ENCODE assay signal across 9 cellular contexts in the genomic region with DNA sequence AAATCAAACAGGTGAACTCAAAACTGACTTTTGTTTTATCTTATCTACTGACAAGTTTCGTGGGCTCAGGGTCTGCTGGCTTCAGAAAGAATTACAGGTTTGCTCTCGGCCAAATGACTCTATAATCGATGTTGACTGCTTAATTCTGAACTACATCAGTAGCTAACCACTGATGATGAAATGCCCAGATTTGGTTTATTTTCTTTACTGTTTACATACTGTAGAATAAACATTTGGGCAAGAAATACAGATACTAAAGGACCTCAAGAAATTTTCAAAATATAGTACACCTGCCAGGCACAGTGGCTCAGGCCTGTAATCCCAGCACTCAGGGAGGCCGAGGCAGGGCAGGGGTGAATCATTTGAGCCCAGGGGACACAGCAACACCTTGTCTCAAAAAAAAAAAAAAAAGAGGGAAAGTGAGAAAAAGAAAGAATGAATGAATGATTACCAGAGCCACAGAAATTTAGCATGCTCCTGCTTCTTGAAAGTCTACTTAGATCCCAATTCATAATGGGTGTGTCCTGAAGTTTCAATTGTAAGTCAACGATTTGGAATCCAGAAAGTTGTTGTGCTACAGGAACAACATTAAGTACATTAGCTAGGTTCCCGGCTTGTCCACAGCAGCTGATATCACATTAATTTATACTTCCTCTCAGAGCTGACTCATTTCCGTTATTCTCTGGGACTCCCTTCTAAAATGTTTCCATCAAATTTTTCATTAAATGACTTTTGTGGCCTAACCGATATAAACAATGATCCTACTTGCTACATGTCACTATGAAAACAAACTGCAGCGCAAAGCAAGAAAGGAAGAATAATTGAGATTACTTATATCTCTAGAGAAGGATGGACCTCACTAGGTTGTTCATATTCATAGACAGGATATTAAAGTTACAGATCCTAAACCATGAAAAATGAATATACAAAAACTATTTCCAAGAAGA.
DNase-seq lines count a peak whose midpoint lies in the region; ATAC-seq and TF ChIP-seq lines count a peak whose summit lies in the region.
"Had no signal": no experiment of that assay in that cellular context is flagged by ENCODE, and none has a peak within 500 bp of the region (broad histone marks: within the 10 kb centered on the region; RNA-seq: fewer than 3 reads in every experiment).

No MANE protein-coding gene starts in this region.

- H3K36me3 ChIP-seq in CD8-positive, alpha-beta T cell (ENCODE audit: insufficient read depth, low read length), result no peaks in the 10 kb centered on the region
- no peaks in the 10 kb centered on the region for H3K36me3 ChIP-seq in muscle layer of colon (ENCODE audit: insufficient read depth, low read length)

- no peaks in the 10 kb centered on the region for H3K9me3 ChIP-seq in CD8-positive, alpha-beta T cell (ENCODE audit: low read length)
- no peaks in the 10 kb centered on the region for H3K9me3 ChIP-seq in muscle layer of colon (ENCODE audit: low read length)

- TF ChIP-seq CTCF in CD8-positive, alpha-beta T cell (IDR thresholded peaks at IDR 0.05), result no peak

- no peak overlapping the region for H3K9ac ChIP-seq in muscle layer of colon (ENCODE audit: low read length)

- no peaks in the 10 kb centered on the region for H3K27me3 ChIP-seq in CD8-positive, alpha-beta T cell (ENCODE audit: insufficient read depth, low read length)
- no peaks in the 10 kb centered on the region for H3K27me3 ChIP-seq in muscle layer of colon (ENCODE audit: control insufficient read depth in 1 of 2, insufficient read depth in 2 of 2, low read length in 2 of 2)

- H3K9me3 Mint-ChIP-seq in CD8-positive, alpha-beta T cell, result no peaks in the 10 kb centered on the region
- H3K9me3 Mint-ChIP-seq in activated naive CD8-positive, alpha-beta T cell treated with anti-CD3 and anti-CD28 coated beads, Interleukin-2, amount 10 ng/mL, durations not matched to agents 7 days and 5 days, result no peaks in the 10 kb centered on the region

- H3K27ac ChIP-seq in CD8-positive, alpha-beta T cell (ENCODE audit: low read depth, low read length), result no peak overlapping the region
- peak overlapping the region; percentile 7 for H3K27ac ChIP-seq in muscle layer of colon (ENCODE audit: low read depth, low read length)

- CTCF ChIA-PET in CD8-positive, alpha-beta T cell (lab: Charles Lee), result interaction anchor here (0.6 to 2.5 kb wide), 4 partner anchors 36 to 622 kb away, joined by 3 to 11 read pairs (median 4); no protein-coding TSS in a partner anchor

- H3K4me1 Mint-ChIP-seq in CD8-positive, alpha-beta T cell (ENCODE audit: low read depth), result peaks cover 56% of the 10 kb centered on the region
- H3K4me1 Mint-ChIP-seq in activated naive CD8-positive, alpha-beta T cell treated with anti-CD3 and anti-CD28 coated beads, Interleukin-2, amount 10 ng/mL, durations not matched to agents 7 days and 5 days, result peaks cover 34% of the 10 kb centered on the region

- peak; percentile 34 for ATAC-seq in CD8-positive, alpha-beta T cell
- ATAC-seq in HG03460 (IDR thresholded peaks at IDR 0.05; ENCODE audit: unreplicated experiment) (peak; percentile 41), left colon (no peak)
- peak; percentile 46 for ATAC-seq in activated naive CD8-positive, alpha-beta T cell treated with anti-CD3 and anti-CD28 coated beads, Interleukin-2, amount 10 ng/mL, durations not matched to agents 7 days and 5 days (ENCODE audit: low read depth)

- H3K27ac Mint-ChIP-seq in CD8-positive, alpha-beta T cell, result peak overlapping the region; percentile 74
- peak overlapping the region; percentile 56 for H3K27ac Mint-ChIP-seq in activated naive CD8-positive, alpha-beta T cell treated with anti-CD3 and anti-CD28 coated beads, Interleukin-2, amount 10 ng/mL, durations not matched to agents 7 days and 5 days

- H3K27me3 Mint-ChIP-seq in CD8-positive, alpha-beta T cell (ENCODE audit: low read depth), result no peaks in the 10 kb centered on the region
- H3K27me3 Mint-ChIP-seq in activated naive CD8-positive, alpha-beta T cell treated with anti-CD3 and anti-CD28 coated beads, Interleukin-2, amount 10 ng/mL, durations not matched to agents 7 days and 5 days, result no peaks in the 10 kb centered on the region

- no peaks in the 10 kb centered on the region for H3K36me3 Mint-ChIP-seq in CD8-positive, alpha-beta T cell
- H3K36me3 Mint-ChIP-seq in activated naive CD8-positive, alpha-beta T cell treated with anti-CD3 and anti-CD28 coated beads, Interleukin-2, amount 10 ng/mL, durations not matched to agents 7 days and 5 days, result no peaks in the 10 kb centered on the region

- peak overlapping the region; percentile 22 for H3K4me3 Mint-ChIP-seq in CD8-positive, alpha-beta T cell
- H3K4me3 Mint-ChIP-seq in activated naive CD8-positive, alpha-beta T cell treated with anti-CD3 and anti-CD28 coated beads, Interleukin-2, amount 10 ng/mL, durations not matched to agents 7 days and 5 days, result peak overlapping the region; percentile 15

- POLR2A ChIA-PET in CD8-positive, alpha-beta T cell (lab: Charles Lee), result interaction anchor here (0.6 to 0.7 kb wide), 2 partner anchors 560 to 1188 kb away, joined by 4 to 6 read pairs; no protein-coding TSS in a partner anchor
- POLR2A ChIA-PET in activated naive CD8-positive, alpha-beta T cell treated with anti-CD3 and anti-CD28 coated beads, Interleukin-2, amount 10 ng/mL, durations not matched to agents 7 days and 5 days (lab: Charles Lee), result interaction anchor here (0.7 kb wide), 1 partner anchor 622 kb away, joined by 3 read pairs; no protein-coding TSS in a partner anchor

- DNase-seq in CD8-positive, alpha-beta T cell, result no peak
- no peak for DNase-seq in activated naive CD8-positive, alpha-beta T cell treated with anti-CD3 and anti-CD28 coated beads, Interleukin-2, amount 10 ng/mL, durations not matched to agents 7 days and 5 days
- DNase-seq in left colon (no peak), cerebellar nuclear complex (lab: John Stamatoyannopoulos, UW) (no peak)
- DNase-seq in stimulated activated CD4-positive, alpha-beta T cell treated with anti-CD3 and anti-CD28 coated beads, Interleukin-15, amount 100 ng/mL, for 24 hours, result no peak
- no peak for DNase-seq in activated CD8-positive, alpha-beta memory T cell treated with anti-CD3 and anti-CD28 coated beads, Interleukin-2, amount 50 U/mL, for 48 hours
- DNase-seq: effector CD4-positive, alpha-beta T cell had no signal

- H3K4me3 ChIP-seq in CD8-positive, alpha-beta T cell (ENCODE audit: low read depth, low read length), result no peak overlapping the region
- H3K4me3 ChIP-seq in muscle layer of colon (ENCODE audit: low read depth in 1 of 2, low read length in 2 of 2), result no peak overlapping the region

- intact Hi-C loops in CD8-positive, alpha-beta T cell (cut with DNase I, micrococcal nuclease), result loop anchor here (2.0 to 10.0 kb wide), 4 partner anchors 44 to 562 kb away; no protein-coding TSS in a partner anchor
- intact Hi-C loops in left colon (cut with DNase I, micrococcal nuclease), result no loop called here

- H3K4me1 ChIP-seq in CD8-positive, alpha-beta T cell (ENCODE audit: insufficient read depth, low read length), result peaks cover 9% of the 10 kb centered on the region
- peaks cover 49% of the 10 kb centered on the region for H3K4me1 ChIP-seq in muscle layer of colon (ENCODE audit: insufficient read depth, low read length)

Comparison
In these comparisons a context has a peak if more than half of its experiments do, and no peak if none do; other contexts are left out.
1. intact Hi-C loops: an anchor here in CD8-positive, alpha-beta T cell (2.0 to 10.0 kb wide); none called in left colon.